1 cellular context compared by ENCODE assay signal in the genomic region with DNA sequence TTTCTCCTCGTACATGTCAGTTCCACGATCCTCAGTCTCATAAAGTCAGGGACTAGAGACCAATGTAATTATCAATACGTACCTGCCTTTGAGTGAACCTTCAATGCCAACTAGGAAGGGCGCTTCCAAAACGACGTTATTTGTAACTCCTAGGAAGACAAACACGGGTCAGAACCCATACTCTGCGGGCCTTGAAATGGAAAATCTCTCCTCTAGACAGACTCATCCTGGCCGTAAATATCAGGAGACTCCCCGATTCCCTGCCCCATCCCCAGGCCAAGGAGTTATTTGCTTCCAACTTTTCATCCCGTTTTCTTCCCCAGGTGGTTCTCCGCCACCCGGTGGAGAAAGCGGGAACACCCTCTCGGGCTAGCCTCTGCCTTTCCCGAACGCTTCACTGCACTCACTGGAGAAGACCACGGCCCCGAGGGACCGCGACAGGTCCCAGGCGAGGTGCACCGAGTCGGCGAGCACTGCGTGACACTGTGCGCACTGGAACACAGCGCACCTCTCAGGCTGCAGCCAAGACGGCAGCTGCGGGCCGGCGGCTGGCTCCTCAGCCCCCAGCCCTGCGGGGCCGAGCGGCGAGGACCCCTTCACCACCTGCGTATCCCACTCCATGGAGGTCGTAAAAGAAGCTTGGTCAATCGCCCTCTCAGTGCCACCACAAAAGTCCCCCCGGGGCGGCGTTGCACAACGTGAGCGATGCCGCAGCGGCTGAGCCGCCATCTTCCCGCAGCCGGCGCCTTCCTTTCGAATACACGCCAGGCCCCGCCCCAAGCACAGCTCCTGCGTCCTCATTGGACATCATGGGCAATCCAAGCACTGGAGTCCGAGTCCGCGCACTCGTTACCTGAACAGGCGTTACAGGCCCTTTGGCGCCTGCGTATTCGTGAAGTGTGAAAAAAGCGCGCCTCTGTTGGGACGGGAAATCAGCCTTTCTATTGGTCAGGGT.
TF ChIP-seq lines count a peak whose summit lies in the region.

A gene (minus strand): TSS at position 759 of the 955 bp plus-strand sequence. CDS start 30 bp downstream, at position 729.

TF ChIP-seq in HEK293, 187 proteins besides CTCF, POLR2A, EP300 and RAD21 (continued from another document):
- TF ChIP-seq, protein P1, sequence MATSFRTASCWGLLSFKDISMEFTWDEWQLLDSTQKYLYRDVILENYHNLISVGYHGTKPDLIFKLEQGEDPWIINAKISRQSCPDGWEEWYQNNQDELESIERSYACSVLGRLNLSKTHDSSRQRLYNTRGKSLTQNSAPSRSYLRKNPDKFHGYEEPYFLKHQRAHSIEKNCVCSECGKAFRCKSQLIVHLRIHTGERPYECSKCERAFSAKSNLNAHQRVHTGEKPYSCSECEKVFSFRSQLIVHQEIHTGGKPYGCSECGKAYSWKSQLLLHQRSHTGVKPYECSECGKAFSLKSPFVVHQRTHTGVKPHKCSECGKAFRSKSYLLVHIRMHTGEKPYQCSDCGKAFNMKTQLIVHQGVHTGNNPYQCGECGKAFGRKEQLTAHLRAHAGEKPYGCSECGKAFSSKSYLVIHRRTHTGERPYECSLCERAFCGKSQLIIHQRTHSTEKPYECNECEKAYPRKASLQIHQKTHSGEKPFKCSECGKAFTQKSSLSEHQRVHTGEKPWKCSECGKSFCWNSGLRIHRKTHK (tag by site-specific recombination; IDR thresholded peaks at IDR 0.05): no peak
- TF ChIP-seq, protein P2, sequence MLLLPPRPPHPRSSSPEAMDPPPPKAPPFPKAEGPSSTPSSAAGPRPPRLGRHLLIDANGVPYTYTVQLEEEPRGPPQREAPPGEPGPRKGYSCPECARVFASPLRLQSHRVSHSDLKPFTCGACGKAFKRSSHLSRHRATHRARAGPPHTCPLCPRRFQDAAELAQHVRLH (tag by site-specific recombination; IDR thresholded peaks at IDR 0.05): 0 out of 2 replicates have a peak, but pooled peaks have one; percentile 35
- TF ChIP-seq SP2 (tag by site-specific recombination; IDR thresholded peaks at IDR 0.05) (peak; percentile 91), ZEB2 (tag by site-specific recombination; IDR thresholded peaks at IDR 0.05) (peak; percentile 76; the same call in 1 of the 2 replicates), ZNF274 (IDR thresholded peaks at IDR 0.05; ENCODE audit: low read length) (no peak), ZNF274 (tag by site-specific recombination; IDR thresholded peaks at IDR 0.05; ENCODE audit: borderline replicate concordance) (no peak), MZF1 (tag by site-specific recombination; IDR thresholded peaks at IDR 0.05; ENCODE audit: borderline replicate concordance) (peak; percentile 48; the same call in 1 of the 2 replicates), GLIS1 (tag by site-specific recombination; IDR thresholded peaks at IDR 0.05) (peak; percentile 29; the same call in 1 of the 2 replicates), ZNF473 (tag by site-specific recombination; IDR thresholded peaks at IDR 0.05) (no peak), SCRT1 (tag by site-specific recombination; IDR thresholded peaks at IDR 0.05; ENCODE audit: borderline replicate concordance) (no peak), MYNN (tag by site-specific recombination; IDR thresholded peaks at IDR 0.05; ENCODE audit: borderline replicate concordance) (peak; percentile 44; the same call in 1 of the 2 replicates), ZNF571 (tag by site-specific recombination; IDR thresholded peaks at IDR 0.05) (no peak), ZNF223 (tag by site-specific recombination; IDR thresholded peaks at IDR 0.05) (no peak), ZNF677 (tag by site-specific recombination; IDR thresholded peaks at IDR 0.05) (no peak), YY1 (tag by site-specific recombination; IDR thresholded peaks at IDR 0.05) (peak; percentile 88), ZNF423 (tag by site-specific recombination; IDR thresholded peaks at IDR 0.05) (peak; percentile 48; the same call in 1 of the 2 replicates), ZNF843 (tag by site-specific recombination; IDR thresholded peaks at IDR 0.05) (peak; percentile 42; the same call in 1 of the 2 replicates)
- TF ChIP-seq, protein P3, sequence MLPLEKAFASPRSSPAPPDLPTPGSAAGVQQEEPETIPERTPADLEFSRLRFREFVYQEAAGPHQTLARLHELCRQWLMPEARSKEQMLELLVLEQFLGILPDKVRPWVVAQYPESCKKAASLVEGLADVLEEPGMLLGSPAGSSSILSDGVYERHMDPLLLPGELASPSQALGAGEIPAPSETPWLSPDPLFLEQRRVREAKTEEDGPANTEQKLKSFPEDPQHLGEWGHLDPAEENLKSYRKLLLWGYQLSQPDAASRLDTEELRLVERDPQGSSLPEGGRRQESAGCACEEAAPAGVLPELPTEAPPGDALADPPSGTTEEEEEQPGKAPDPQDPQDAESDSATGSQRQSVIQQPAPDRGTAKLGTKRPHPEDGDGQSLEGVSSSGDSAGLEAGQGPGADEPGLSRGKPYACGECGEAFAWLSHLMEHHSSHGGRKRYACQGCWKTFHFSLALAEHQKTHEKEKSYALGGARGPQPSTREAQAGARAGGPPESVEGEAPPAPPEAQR (tag by site-specific recombination; IDR thresholded peaks at IDR 0.05): no peak
- TF ChIP-seq, protein P4, sequence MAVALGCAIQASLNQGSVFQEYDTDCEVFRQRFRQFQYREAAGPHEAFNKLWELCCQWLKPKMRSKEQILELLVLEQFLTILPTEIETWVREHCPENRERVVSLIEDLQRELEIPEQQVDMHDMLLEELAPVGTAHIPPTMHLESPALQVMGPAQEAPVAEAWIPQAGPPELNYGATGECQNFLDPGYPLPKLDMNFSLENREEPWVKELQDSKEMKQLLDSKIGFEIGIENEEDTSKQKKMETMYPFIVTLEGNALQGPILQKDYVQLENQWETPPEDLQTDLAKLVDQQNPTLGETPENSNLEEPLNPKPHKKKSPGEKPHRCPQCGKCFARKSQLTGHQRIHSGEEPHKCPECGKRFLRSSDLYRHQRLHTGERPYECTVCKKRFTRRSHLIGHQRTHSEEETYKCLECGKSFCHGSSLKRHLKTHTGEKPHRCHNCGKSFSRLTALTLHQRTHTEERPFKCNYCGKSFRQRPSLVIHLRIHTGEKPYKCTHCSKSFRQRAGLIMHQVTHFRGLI (tag by site-specific recombination; IDR thresholded peaks at IDR 0.05): no peak
- TF ChIP-seq, protein P5, sequence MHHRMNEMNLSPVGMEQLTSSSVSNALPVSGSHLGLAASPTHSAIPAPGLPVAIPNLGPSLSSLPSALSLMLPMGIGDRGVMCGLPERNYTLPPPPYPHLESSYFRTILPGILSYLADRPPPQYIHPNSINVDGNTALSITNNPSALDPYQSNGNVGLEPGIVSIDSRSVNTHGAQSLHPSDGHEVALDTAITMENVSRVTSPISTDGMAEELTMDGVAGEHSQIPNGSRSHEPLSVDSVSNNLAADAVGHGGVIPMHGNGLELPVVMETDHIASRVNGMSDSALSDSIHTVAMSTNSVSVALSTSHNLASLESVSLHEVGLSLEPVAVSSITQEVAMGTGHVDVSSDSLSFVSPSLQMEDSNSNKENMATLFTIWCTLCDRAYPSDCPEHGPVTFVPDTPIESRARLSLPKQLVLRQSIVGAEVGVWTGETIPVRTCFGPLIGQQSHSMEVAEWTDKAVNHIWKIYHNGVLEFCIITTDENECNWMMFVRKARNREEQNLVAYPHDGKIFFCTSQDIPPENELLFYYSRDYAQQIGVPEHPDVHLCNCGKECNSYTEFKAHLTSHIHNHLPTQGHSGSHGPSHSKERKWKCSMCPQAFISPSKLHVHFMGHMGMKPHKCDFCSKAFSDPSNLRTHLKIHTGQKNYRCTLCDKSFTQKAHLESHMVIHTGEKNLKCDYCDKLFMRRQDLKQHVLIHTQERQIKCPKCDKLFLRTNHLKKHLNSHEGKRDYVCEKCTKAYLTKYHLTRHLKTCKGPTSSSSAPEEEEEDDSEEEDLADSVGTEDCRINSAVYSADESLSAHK (tag by site-specific recombination; IDR thresholded peaks at IDR 0.05): peak; percentile 36
- TF ChIP-seq, protein P6, sequence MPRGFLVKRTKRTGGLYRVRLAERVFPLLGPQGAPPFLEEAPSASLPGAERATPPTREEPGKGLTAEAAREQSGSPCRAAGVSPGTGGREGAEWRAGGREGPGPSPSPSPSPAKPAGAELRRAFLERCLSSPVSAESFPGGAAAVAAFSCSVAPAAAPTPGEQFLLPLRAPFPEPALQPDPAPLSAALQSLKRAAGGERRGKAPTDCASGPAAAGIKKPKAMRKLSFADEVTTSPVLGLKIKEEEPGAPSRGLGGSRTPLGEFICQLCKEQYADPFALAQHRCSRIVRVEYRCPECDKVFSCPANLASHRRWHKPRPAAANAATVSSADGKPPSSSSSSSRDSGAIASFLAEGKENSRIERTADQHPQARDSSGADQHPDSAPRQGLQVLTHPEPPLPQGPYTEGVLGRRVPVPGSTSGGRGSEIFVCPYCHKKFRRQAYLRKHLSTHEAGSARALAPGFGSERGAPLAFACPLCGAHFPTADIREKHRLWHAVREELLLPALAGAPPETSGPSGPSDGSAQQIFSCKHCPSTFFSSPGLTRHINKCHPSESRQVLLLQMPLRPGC (tag by site-specific recombination; IDR thresholded peaks at IDR 0.05): no peak
- TF ChIP-seq, protein P7, sequence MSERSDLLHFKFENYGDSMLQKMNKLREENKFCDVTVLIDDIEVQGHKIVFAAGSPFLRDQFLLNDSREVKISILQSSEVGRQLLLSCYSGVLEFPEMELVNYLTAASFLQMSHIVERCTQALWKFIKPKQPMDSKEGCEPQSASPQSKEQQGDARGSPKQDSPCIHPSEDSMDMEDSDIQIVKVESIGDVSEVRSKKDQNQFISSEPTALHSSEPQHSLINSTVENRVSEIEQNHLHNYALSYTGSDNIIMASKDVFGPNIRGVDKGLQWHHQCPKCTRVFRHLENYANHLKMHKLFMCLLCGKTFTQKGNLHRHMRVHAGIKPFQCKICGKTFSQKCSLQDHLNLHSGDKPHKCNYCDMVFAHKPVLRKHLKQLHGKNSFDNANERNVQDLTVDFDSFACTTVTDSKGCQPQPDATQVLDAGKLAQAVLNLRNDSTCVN (tag by site-specific recombination; optimal IDR thresholded peaks at IDR 0.05): peak; percentile 70
- TF ChIP-seq, protein P8, sequence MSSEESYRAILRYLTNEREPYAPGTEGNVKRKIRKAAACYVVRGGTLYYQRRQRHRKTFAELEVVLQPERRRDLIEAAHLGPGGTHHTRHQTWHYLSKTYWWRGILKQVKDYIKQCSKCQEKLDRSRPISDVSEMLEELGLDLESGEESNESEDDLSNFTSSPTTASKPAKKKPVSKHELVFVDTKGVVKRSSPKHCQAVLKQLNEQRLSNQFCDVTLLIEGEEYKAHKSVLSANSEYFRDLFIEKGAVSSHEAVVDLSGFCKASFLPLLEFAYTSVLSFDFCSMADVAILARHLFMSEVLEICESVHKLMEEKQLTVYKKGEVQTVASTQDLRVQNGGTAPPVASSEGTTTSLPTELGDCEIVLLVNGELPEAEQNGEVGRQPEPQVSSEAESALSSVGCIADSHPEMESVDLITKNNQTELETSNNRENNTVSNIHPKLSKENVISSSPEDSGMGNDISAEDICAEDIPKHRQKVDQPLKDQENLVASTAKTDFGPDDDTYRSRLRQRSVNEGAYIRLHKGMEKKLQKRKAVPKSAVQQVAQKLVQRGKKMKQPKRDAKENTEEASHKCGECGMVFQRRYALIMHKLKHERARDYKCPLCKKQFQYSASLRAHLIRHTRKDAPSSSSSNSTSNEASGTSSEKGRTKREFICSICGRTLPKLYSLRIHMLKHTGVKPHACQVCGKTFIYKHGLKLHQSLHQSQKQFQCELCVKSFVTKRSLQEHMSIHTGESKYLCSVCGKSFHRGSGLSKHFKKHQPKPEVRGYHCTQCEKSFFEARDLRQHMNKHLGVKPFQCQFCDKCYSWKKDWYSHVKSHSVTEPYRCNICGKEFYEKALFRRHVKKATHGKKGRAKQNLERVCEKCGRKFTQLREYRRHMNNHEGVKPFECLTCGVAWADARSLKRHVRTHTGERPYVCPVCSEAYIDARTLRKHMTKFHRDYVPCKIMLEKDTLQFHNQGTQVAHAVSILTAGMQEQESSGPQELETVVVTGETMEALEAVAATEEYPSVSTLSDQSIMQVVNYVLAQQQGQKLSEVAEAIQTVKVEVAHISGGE (tag by site-specific recombination; conservative IDR thresholded peaks at IDR 0.05; ENCODE audit: low read depth): peak; percentile 55
